In genomic region chr5:125179617-125180016, GRCh38 we compare ENCODE assay signal across 1 cellular context.
TF ChIP-seq lines count a peak whose summit lies in the region.

No MANE protein-coding gene starts in this region.

TF ChIP-seq in SK-N-SH, 30 proteins besides CTCF, POLR2A, EP300 and RAD21 (continued from another document):
- TF ChIP-seq CHD2 (IDR thresholded peaks at IDR 0.05; ENCODE audit: low read length, partially characterized antibody) (no peak), GABPA (IDR thresholded peaks at IDR 0.05; ENCODE audit: low read depth) (no peak), GATA2 (CRISPR knock-in tag; IDR thresholded peaks at IDR 0.05) (peak; percentile 67), PBX3 (IDR thresholded peaks at IDR 0.05) (no peak)
